ENCODE assay signal across 8 cellular contexts in the genomic region with DNA sequence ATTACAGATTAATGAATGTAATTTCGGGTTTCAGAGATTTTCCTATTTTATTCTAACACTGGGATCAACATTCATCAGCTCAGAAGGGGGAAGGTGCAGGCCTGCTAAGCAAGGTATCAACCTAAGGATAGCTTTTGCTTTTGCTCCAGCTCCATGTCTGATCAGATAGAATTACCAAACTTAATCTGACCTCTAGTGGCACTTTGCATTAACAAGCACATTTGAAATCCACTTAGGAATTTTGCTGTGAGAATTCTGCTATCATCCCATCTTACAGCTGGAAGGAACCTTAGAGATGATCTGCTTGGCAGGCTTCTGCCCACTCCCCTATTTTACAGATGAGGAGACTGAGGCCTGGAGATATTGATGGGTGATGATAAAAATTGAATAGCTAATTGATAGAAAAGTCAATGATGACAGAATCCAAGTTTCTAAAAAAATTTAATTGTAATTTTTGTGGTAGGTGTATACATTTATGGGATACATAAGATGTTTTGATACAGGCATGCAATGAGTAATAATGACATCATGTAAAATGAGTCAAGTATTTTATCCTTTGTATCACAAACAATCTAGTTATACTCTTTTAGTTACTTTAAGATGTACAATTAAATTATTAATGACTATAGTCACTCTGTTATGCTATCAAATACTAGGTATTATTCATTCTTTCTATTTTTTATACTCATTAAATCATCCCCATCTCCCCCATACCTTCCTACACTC.
DNase-seq lines count a peak whose midpoint lies in the region; ATAC-seq and TF ChIP-seq lines count a peak whose summit lies in the region.

No MANE protein-coding gene starts in this region.

- no TSS peak for BruUV-seq in MCF 10A (replicated peaks; lab: Mats Ljungman, UMichigan)

- H3K27ac ChIP-seq in thyroid gland, result no peak overlapping the region

- H3K4me3 Mint-ChIP-seq in activated CD8-positive, alpha-beta memory T cell treated with anti-CD3 and anti-CD28 coated beads, Interleukin-2, amount 10 ng/mL, durations not matched to agents 7 days and 5 days, result no peak overlapping the region
- H3K4me3 Mint-ChIP-seq in MCF 10A (ENCODE audit: unreplicated experiment), result no peak overlapping the region

- H3K36me3 Mint-ChIP-seq in activated CD8-positive, alpha-beta memory T cell treated with anti-CD3 and anti-CD28 coated beads, Interleukin-2, amount 10 ng/mL, durations not matched to agents 7 days and 5 days, result no peaks in the 10 kb centered on the region
- H3K36me3 Mint-ChIP-seq in MCF 10A (ENCODE audit: insufficient read depth, unreplicated experiment), result no peaks in the 10 kb centered on the region

- H3K4me1 ChIP-seq in thyroid gland, result no peaks in the 10 kb centered on the region

- H3K27me3 ChIP-seq in thyroid gland, result no peaks in the 10 kb centered on the region

- no peaks in the 10 kb centered on the region for H3K9me3 Mint-ChIP-seq in activated CD8-positive, alpha-beta memory T cell treated with anti-CD3 and anti-CD28 coated beads, Interleukin-2, amount 10 ng/mL, durations not matched to agents 7 days and 5 days (ENCODE audit: low read depth)
- H3K9me3 Mint-ChIP-seq in MCF 10A (ENCODE audit: unreplicated experiment), result no peaks in the 10 kb centered on the region

- H3K27ac Mint-ChIP-seq in activated CD8-positive, alpha-beta memory T cell treated with anti-CD3 and anti-CD28 coated beads, Interleukin-2, amount 10 ng/mL, durations not matched to agents 7 days and 5 days, result no peak overlapping the region
- no peak overlapping the region for H3K27ac Mint-ChIP-seq in MCF 10A (ENCODE audit: low read depth, unreplicated experiment)

- CTCF ChIA-PET in activated CD8-positive, alpha-beta memory T cell treated with anti-CD3 and anti-CD28 coated beads, Interleukin-2, amount 10 ng/mL, durations not matched to agents 7 days and 5 days (lab: Charles Lee), result interaction anchor here (0.5 to 6.5 kb wide), 26 partner anchors 11 to 541 kb away, joined by 3 to 128 read pairs (median 4); a partner anchor contains a TSS
- CTCF ChIA-PET in MCF 10A (lab: Yijun Ruan, JAX), result interaction anchor here (0.6 to 14.5 kb wide), 72 partner anchors 8 to 550 kb away, joined by 3 to 795 read pairs (median 4); a partner anchor contains a TSS

- H3K36me3 ChIP-seq in thyroid gland, result no peaks in the 10 kb centered on the region

- H3K4me3 ChIP-seq in thyroid gland (replicated peaks in 1 of 3), result no peak overlapping the region

- peaks cover 19% of the 10 kb centered on the region for H3K4me1 Mint-ChIP-seq in activated CD8-positive, alpha-beta memory T cell treated with anti-CD3 and anti-CD28 coated beads, Interleukin-2, amount 10 ng/mL, durations not matched to agents 7 days and 5 days
- H3K4me1 Mint-ChIP-seq in MCF 10A (ENCODE audit: insufficient read depth, unreplicated experiment), result peaks cover 13% of the 10 kb centered on the region

- TF ChIP-seq POLR2A in thyroid gland (IDR thresholded peaks at IDR 0.05), result no peak

- intact Hi-C loops in MCF 10A (cut with micrococcal nuclease), result loop anchor here (1.0 to 10.0 kb wide), 6 partner anchors 69 to 416 kb away; a partner anchor contains a TSS
- intact Hi-C loops in thyroid gland (cut with DNase I), result loop anchor here (5.0 to 10.0 kb wide), 2 partner anchors 309 to 418 kb away; no protein-coding TSS in a partner anchor

- 4 to 12% methylated on average over 1 of the region's 1 CpG for WGBS in thyroid gland, 2 donors

- peak; percentile 43 for ATAC-seq in activated CD8-positive, alpha-beta memory T cell treated with anti-CD3 and anti-CD28 coated beads, Interleukin-2, amount 10 ng/mL, durations not matched to agents 7 days and 5 days
- ATAC-seq in HG03196 (IDR thresholded peaks at IDR 0.05; ENCODE audit: unreplicated experiment), result peak; percentile 48

- TF ChIP-seq CTCF in MCF 10A (IDR thresholded peaks at IDR 0.05; ENCODE audit: unreplicated experiment) (peak; percentile 63), thyroid gland (IDR thresholded peaks at IDR 0.05) (peak; percentile 12 to 81 (median 62))

- no peaks in the 10 kb centered on the region for H3K9me3 ChIP-seq in thyroid gland

- H3K27me3 Mint-ChIP-seq in activated CD8-positive, alpha-beta memory T cell treated with anti-CD3 and anti-CD28 coated beads, Interleukin-2, amount 10 ng/mL, durations not matched to agents 7 days and 5 days, result peaks cover 30% of the 10 kb centered on the region
- no peaks in the 10 kb centered on the region for H3K27me3 Mint-ChIP-seq in MCF 10A (ENCODE audit: insufficient read depth, unreplicated experiment)

- POLR2A ChIA-PET in MCF 10A (lab: Yijun Ruan, JAX), result interaction anchor here (0.7 to 2.3 kb wide), 15 partner anchors 11 to 425 kb away, joined by 3 to 26 read pairs (median 4); a partner anchor contains a TSS

- no peak for DNase-seq in activated CD8-positive, alpha-beta memory T cell treated with anti-CD3 and anti-CD28 coated beads, Interleukin-2, amount 10 ng/mL, durations not matched to agents 7 days and 5 days
- no peak for DNase-seq in activated CD8-positive, alpha-beta memory T cell treated with anti-CD3 and anti-CD28 coated beads for 24 hours
- DNase-seq in NCI-H526 treated with DMSO at 0.1 percent for 48 hours (lab: John Stamatoyannopoulos, UW) (peak; percentile 53), MCF 10A (ENCODE audit: unreplicated experiment) (peak; percentile 68), kidney glomerular epithelial cell (lab: John Stamatoyannopoulos, UW) (peak; percentile 83), thyroid gland (no peak), HK-2 (ENCODE audit: unreplicated experiment) (no peak)

Comparison
In these comparisons a context has a peak if more than half of its experiments do, and no peak if none do; other contexts are left out.
1. DNase-seq: peak in NCI-H526 treated with DMSO at 0.1 percent for 48 hours (single experiment), MCF 10A (single experiment) and kidney glomerular epithelial cell (single experiment); none in activated CD8-positive, alpha-beta memory T cell treated with anti-CD3 and anti-CD28 coated beads, Interleukin-2, amount 10 ng/mL, durations not matched to agents 7 days and 5 days (single experiment), activated CD8-positive, alpha-beta memory T cell treated with anti-CD3 and anti-CD28 coated beads for 24 hours (single experiment), thyroid gland (0 of 2) and HK-2 (single experiment).